Comparison of ENCODE assay signal across 24 cellular contexts in the genomic region with DNA sequence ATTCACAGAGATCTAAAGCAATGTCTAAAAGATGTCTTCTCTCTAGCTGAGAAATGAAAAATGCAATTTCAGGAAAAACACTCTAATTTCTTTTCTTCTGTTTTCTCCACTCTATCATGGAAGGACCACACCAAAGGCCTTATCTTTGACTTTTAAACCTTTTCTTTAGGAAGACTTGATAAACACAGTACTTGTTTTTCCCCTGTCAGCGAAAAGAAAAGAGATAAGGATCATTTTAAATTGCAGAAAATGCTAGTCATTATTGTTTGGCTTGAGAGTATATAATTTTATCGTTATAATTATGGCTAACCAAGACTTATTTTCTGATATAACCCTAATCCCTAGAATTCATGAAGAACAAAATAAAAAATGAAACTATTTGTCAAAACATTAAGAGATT.
"Had no signal": no experiment of that assay in that cellular context is flagged by ENCODE, and none has a peak within 500 bp of the region (broad histone marks: within the 10 kb centered on the region; RNA-seq: fewer than 3 reads in every experiment).

No MANE protein-coding gene starts in this region.

- H3K27me3 Mint-ChIP-seq: dendritic cell treated with granulocyte-macrophage colony-stimulating factor and Interleukin-4, amounts not matched to agents 40 ng/mL and 50 ng/mL, for 4 days; effector memory CD8-positive, alpha-beta T cell had no signal

- H3K4me3 ChIP-seq: colonic mucosa, esophagus muscularis mucosa, gastroesophageal sphincter, heart left ventricle, hepatocyte, lower lobe of right lung had no signal

- H3K4me2 ChIP-seq: hepatocyte had no signal

- H3K27ac ChIP-seq: colonic mucosa, esophagus muscularis mucosa, foreskin keratinocyte, gastroesophageal sphincter, heart left ventricle, hepatocyte, lower lobe of right lung had no signal

- H3K4me1 Mint-ChIP-seq: immature natural killer cell had no signal

- H3K27me3 ChIP-seq: colonic mucosa, esophagus muscularis mucosa, foreskin keratinocyte, gastroesophageal sphincter, heart left ventricle, hepatocyte had no signal

- H3K4me3 Mint-ChIP-seq: dendritic cell treated with granulocyte-macrophage colony-stimulating factor and Interleukin-4, amounts not matched to agents 40 ng/mL and 50 ng/mL, for 4 days; effector memory CD8-positive, alpha-beta T cell; immature natural killer cell had no signal

- H3K4me1 ChIP-seq: colonic mucosa, esophagus muscularis mucosa, foreskin keratinocyte, gastroesophageal sphincter, heart left ventricle, lower lobe of right lung had no signal

- ATAC-seq: effector memory CD8-positive, alpha-beta T cell; foreskin keratinocyte; gastroesophageal sphincter; heart left ventricle; left colon; left lobe of liver; left ventricle myocardium superior; lower lobe of right lung had no signal

- H3K79me2 ChIP-seq: hepatocyte had no signal

- H3K27ac Mint-ChIP-seq: dendritic cell treated with granulocyte-macrophage colony-stimulating factor and Interleukin-4, amounts not matched to agents 40 ng/mL and 50 ng/mL, for 4 days; effector memory CD8-positive, alpha-beta T cell; immature natural killer cell had no signal

- FAIRE-seq: endothelial cell of umbilical vein, frontal cortex, kidney had no signal

- H3K36me3 Mint-ChIP-seq: immature natural killer cell had no signal

- H2AFZ ChIP-seq: hepatocyte had no signal

- DNase-seq: cerebellar nuclear complex; colonic mucosa; cortex of kidney; effector CD8-positive, alpha-beta T cell; effector memory CD8-positive, alpha-beta T cell; foreskin keratinocyte; heart left ventricle; hypothalamus; immature natural killer cell; islet precursor cell; kidney; kidney glomerular epithelial cell; left colon; left ventricle myocardium superior; lower lobe of right lung; mesenchymal stem cell; midbrain had no signal

- H3K9me3 ChIP-seq: colonic mucosa, esophagus muscularis mucosa, gastroesophageal sphincter, heart left ventricle, lower lobe of right lung had no signal

- H3K36me3 ChIP-seq: colonic mucosa, esophagus muscularis mucosa, gastroesophageal sphincter, heart left ventricle, lower lobe of right lung had no signal
